In the genomic region with DNA sequence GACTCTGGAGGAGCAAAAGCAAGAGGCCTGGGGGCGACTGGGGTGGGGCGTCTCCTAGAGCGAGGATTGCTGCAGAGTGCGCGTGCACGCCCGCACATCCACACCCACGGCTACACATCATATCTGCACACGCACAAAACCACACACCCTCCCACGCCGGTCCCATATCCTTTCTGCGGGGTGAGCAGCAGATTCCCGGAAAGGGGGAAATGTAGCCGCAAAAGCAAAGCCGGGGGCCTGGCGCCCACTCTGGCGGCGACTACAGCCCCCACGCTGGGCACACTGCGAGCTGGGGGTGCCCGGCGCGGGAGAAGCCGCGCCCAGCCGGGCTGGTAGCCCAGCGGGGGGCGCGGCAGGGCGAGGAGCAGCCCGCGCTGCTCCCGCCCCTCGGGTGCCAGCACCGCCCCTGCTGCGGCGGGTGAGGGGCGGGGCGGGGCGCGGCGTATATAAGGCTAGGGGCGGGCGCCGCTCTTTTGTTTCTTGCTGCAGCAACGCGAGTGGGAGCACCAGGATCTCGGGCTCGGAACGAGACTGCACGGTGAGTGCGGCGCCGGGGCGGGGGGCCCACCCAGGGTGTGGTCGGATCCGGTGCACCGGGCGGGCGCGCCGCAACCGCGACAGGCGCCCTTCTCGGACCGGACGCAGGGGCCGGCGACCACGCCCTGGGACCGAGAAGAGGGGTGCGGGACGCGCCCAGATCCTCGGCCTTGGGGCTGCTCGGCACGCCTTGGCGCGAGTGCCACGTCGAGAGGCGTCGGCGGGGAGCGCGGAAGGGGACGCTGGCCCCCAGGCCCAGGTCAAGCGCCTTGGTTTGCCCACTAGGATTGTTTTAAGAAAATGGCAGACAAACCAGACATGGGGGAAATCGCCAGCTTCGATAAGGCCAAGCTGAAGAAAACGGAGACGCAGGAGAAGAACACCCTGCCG, we compare ENCODE assay signal across 1 cellular context.
TF ChIP-seq lines count a peak whose summit lies in the region.

A gene (plus strand): TSS at position 476 of the 927 bp plus-strand sequence.

TF ChIP-seq in HepG2, 621 proteins besides CTCF, POLR2A, EP300 and RAD21 (continued from another document and continues in another):
- TF ChIP-seq CCDC6 (CRISPR knock-in tag; IDR thresholded peaks at IDR 0.05) (peak; percentile 89), ZMYM2 (CRISPR knock-in tag; IDR thresholded peaks at IDR 0.05) (no peak), ZNF205 (CRISPR knock-in tag; IDR thresholded peaks at IDR 0.05) (peak; percentile 83), ERF (CRISPR knock-in tag; IDR thresholded peaks at IDR 0.05) (peak; percentile 94), FOXK2 (IDR thresholded peaks at IDR 0.05) (no peak), NR2F1 (CRISPR knock-in tag; IDR thresholded peaks at IDR 0.05) (no peak), ZNF383 (CRISPR knock-in tag; IDR thresholded peaks at IDR 0.05; ENCODE audit: borderline replicate concordance) (0 out of 2 replicates have a peak, but pooled peaks have one; percentile 61), HDAC2 (CRISPR knock-in tag; IDR thresholded peaks at IDR 0.05) (peak; percentile 21), ZSCAN29 (CRISPR knock-in tag; conservative IDR thresholded peaks at IDR 0.05) (no peak), NR1H2 (CRISPR knock-in tag; IDR thresholded peaks at IDR 0.05; ENCODE audit: borderline replicate concordance, low read depth) (peak; percentile 92; the same call in 1 of the 2 replicates), FIP1L1 (IDR thresholded peaks at IDR 0.05; ENCODE audit: borderline replicate concordance, insufficient read depth, low read depth, low read length) (no peak), RBM39 (IDR thresholded peaks at IDR 0.05; ENCODE audit: low read depth, low read length, poor library complexity, severe bottlenecking) (peak; percentile 80), PHF8 (CRISPR knock-in tag; IDR thresholded peaks at IDR 0.05) (peak; percentile 79), ATF7 (IDR thresholded peaks at IDR 0.05) (no peak), ATF7 (CRISPR knock-in tag; IDR thresholded peaks at IDR 0.05) (peak; percentile 80), ZKSCAN5 (CRISPR knock-in tag; IDR thresholded peaks at IDR 0.05) (no peak), ZNF616 (CRISPR knock-in tag; IDR thresholded peaks at IDR 0.05; ENCODE audit: low read depth) (no peak; the same call in 1 of the 2 replicates), POGZ (CRISPR knock-in tag; IDR thresholded peaks at IDR 0.05) (peak; percentile 68), ZMAT3 (CRISPR knock-in tag; conservative IDR thresholded peaks at IDR 0.05) (peak; percentile 65; the same call in 1 of the 2 replicates), ZNF598 (CRISPR knock-in tag; IDR thresholded peaks at IDR 0.05; ENCODE audit: borderline replicate concordance) (peak; percentile 72; the same call in 1 of the 2 replicates), JDP2 (CRISPR knock-in tag; IDR thresholded peaks at IDR 0.05; ENCODE audit: borderline replicate concordance) (no peak; the same call in 1 of the 2 replicates), NCOA5 (CRISPR knock-in tag; IDR thresholded peaks at IDR 0.05) (no peak), NAIF1 (CRISPR knock-in tag; IDR thresholded peaks at IDR 0.05; ENCODE audit: borderline replicate concordance) (no peak; the same call in 1 of the 2 replicates), ZNF333 (CRISPR knock-in tag; IDR thresholded peaks at IDR 0.05; ENCODE audit: borderline replicate concordance) (peak; percentile 55; the same call in 1 of the 2 replicates), KLF15 (CRISPR knock-in tag; IDR thresholded peaks at IDR 0.05; ENCODE audit: borderline replicate concordance) (no peak; the same call in 1 of the 2 replicates), RXRA (CRISPR knock-in tag; IDR thresholded peaks at IDR 0.05) (peak; percentile 55; the same call in 1 of the 2 replicates), ZNF709 (CRISPR knock-in tag; IDR thresholded peaks at IDR 0.05) (peak; percentile 43; the same call in 1 of the 2 replicates), TCF7L2 (IDR thresholded peaks at IDR 0.05; ENCODE audit: low read depth, low read length) (no peak), MAF1 (CRISPR knock-in tag; IDR thresholded peaks at IDR 0.05; ENCODE audit: borderline replicate concordance) (no peak), ZIK1 (CRISPR knock-in tag; IDR thresholded peaks at IDR 0.05; ENCODE audit: borderline replicate concordance, low read depth) (no peak; the same call in none of the 2 replicates), AHR (CRISPR knock-in tag; IDR thresholded peaks at IDR 0.05) (peak; percentile 82; the same call in 1 of the 2 replicates), ZSCAN21 (CRISPR knock-in tag; IDR thresholded peaks at IDR 0.05; ENCODE audit: borderline replicate concordance) (peak; percentile 93), RCOR2 (CRISPR knock-in tag; IDR thresholded peaks at IDR 0.05) (no peak), KDM4B (CRISPR knock-in tag; IDR thresholded peaks at IDR 0.05) (0 out of 2 replicates have a peak, but pooled peaks have one; percentile 65), ZSCAN9 (CRISPR knock-in tag; IDR thresholded peaks at IDR 0.05; ENCODE audit: borderline replicate concordance) (peak; percentile 77; the same call in 1 of the 2 replicates), SIN3B (IDR thresholded peaks at IDR 0.05; ENCODE audit: low read length) (no peak), POLR2G (IDR thresholded peaks at IDR 0.05; ENCODE audit: low read depth, low read length) (peak; percentile 99)
- TF ChIP-seq, protein P1, sequence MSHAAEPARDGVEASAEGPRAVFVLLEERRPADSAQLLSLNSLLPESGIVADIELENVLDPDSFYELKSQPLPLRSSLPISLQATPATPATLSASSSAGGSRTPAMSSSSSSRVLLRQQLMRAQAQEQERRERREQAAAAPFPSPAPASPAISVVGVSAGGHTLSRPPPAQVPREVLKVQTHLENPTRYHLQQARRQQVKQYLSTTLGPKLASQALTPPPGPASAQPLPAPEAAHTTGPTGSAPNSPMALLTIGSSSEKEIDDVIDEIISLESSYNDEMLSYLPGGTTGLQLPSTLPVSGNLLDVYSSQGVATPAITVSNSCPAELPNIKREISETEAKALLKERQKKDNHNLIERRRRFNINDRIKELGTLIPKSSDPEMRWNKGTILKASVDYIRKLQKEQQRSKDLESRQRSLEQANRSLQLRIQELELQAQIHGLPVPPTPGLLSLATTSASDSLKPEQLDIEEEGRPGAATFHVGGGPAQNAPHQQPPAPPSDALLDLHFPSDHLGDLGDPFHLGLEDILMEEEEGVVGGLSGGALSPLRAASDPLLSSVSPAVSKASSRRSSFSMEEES (CRISPR knock-in tag; IDR thresholded peaks at IDR 0.05): no peak
- TF ChIP-seq, protein P2, sequence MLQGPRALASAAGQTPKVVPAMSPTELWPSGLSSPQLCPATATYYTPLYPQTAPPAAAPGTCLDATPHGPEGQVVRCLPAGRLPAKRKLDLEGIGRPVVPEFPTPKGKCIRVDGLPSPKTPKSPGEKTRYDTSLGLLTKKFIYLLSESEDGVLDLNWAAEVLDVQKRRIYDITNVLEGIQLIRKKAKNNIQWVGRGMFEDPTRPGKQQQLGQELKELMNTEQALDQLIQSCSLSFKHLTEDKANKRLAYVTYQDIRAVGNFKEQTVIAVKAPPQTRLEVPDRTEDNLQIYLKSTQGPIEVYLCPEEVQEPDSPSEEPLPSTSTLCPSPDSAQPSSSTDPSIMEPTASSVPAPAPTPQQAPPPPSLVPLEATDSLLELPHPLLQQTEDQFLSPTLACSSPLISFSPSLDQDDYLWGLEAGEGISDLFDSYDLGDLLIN (CRISPR knock-in tag; IDR thresholded peaks at IDR 0.05; ENCODE audit: borderline replicate concordance): peak; percentile 93; the same call in 1 of the 2 replicates
- TF ChIP-seq, protein P3, sequence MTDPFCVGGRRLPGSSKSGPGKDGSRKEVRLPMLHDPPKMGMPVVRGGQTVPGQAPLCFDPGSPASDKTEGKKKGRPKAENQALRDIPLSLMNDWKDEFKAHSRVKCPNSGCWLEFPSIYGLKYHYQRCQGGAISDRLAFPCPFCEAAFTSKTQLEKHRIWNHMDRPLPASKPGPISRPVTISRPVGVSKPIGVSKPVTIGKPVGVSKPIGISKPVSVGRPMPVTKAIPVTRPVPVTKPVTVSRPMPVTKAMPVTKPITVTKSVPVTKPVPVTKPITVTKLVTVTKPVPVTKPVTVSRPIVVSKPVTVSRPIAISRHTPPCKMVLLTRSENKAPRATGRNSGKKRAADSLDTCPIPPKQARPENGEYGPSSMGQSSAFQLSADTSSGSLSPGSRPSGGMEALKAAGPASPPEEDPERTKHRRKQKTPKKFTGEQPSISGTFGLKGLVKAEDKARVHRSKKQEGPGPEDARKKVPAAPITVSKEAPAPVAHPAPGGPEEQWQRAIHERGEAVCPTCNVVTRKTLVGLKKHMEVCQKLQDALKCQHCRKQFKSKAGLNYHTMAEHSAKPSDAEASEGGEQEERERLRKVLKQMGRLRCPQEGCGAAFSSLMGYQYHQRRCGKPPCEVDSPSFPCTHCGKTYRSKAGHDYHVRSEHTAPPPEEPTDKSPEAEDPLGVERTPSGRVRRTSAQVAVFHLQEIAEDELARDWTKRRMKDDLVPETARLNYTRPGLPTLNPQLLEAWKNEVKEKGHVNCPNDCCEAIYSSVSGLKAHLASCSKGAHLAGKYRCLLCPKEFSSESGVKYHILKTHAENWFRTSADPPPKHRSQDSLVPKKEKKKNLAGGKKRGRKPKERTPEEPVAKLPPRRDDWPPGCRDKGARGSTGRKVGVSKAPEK (CRISPR knock-in tag; IDR thresholded peaks at IDR 0.05; ENCODE audit: borderline replicate concordance): no peak
- TF ChIP-seq, protein P4, sequence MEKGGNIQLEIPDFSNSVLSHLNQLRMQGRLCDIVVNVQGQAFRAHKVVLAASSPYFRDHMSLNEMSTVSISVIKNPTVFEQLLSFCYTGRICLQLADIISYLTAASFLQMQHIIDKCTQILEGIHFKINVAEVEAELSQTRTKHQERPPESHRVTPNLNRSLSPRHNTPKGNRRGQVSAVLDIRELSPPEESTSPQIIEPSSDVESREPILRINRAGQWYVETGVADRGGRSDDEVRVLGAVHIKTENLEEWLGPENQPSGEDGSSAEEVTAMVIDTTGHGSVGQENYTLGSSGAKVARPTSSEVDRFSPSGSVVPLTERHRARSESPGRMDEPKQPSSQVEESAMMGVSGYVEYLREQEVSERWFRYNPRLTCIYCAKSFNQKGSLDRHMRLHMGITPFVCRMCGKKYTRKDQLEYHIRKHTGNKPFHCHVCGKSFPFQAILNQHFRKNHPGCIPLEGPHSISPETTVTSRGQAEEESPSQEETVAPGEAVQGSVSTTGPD (CRISPR knock-in tag; IDR thresholded peaks at IDR 0.05): no peak; the same call in 1 of the 2 replicates
- TF ChIP-seq, protein P5, sequence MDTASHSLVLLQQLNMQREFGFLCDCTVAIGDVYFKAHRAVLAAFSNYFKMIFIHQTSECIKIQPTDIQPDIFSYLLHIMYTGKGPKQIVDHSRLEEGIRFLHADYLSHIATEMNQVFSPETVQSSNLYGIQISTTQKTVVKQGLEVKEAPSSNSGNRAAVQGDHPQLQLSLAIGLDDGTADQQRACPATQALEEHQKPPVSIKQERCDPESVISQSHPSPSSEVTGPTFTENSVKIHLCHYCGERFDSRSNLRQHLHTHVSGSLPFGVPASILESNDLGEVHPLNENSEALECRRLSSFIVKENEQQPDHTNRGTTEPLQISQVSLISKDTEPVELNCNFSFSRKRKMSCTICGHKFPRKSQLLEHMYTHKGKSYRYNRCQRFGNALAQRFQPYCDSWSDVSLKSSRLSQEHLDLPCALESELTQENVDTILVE (CRISPR knock-in tag; IDR thresholded peaks at IDR 0.05): peak; percentile 73; the same call in 1 of the 2 replicates
- TF ChIP-seq, protein P6, sequence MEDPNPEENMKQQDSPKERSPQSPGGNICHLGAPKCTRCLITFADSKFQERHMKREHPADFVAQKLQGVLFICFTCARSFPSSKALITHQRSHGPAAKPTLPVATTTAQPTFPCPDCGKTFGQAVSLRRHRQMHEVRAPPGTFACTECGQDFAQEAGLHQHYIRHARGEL (CRISPR knock-in tag; IDR thresholded peaks at IDR 0.05): no peak
- TF ChIP-seq, protein P7, sequence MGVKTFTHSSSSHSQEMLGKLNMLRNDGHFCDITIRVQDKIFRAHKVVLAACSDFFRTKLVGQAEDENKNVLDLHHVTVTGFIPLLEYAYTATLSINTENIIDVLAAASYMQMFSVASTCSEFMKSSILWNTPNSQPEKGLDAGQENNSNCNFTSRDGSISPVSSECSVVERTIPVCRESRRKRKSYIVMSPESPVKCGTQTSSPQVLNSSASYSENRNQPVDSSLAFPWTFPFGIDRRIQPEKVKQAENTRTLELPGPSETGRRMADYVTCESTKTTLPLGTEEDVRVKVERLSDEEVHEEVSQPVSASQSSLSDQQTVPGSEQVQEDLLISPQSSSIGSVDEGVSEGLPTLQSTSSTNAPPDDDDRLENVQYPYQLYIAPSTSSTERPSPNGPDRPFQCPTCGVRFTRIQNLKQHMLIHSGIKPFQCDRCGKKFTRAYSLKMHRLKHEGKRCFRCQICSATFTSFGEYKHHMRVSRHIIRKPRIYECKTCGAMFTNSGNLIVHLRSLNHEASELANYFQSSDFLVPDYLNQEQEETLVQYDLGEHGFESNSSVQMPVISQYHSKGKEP (CRISPR knock-in tag; IDR thresholded peaks at IDR 0.05): peak; percentile 83
- TF ChIP-seq, protein P8, sequence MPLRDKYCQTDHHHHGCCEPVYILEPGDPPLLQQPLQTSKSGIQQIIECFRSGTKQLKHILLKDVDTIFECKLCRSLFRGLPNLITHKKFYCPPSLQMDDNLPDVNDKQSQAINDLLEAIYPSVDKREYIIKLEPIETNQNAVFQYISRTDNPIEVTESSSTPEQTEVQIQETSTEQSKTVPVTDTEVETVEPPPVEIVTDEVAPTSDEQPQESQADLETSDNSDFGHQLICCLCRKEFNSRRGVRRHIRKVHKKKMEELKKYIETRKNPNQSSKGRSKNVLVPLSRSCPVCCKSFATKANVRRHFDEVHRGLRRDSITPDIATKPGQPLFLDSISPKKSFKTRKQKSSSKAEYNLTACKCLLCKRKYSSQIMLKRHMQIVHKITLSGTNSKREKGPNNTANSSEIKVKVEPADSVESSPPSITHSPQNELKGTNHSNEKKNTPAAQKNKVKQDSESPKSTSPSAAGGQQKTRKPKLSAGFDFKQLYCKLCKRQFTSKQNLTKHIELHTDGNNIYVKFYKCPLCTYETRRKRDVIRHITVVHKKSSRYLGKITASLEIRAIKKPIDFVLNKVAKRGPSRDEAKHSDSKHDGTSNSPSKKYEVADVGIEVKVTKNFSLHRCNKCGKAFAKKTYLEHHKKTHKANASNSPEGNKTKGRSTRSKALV (CRISPR knock-in tag; IDR thresholded peaks at IDR 0.05): peak; percentile 69
- TF ChIP-seq, protein P9, sequence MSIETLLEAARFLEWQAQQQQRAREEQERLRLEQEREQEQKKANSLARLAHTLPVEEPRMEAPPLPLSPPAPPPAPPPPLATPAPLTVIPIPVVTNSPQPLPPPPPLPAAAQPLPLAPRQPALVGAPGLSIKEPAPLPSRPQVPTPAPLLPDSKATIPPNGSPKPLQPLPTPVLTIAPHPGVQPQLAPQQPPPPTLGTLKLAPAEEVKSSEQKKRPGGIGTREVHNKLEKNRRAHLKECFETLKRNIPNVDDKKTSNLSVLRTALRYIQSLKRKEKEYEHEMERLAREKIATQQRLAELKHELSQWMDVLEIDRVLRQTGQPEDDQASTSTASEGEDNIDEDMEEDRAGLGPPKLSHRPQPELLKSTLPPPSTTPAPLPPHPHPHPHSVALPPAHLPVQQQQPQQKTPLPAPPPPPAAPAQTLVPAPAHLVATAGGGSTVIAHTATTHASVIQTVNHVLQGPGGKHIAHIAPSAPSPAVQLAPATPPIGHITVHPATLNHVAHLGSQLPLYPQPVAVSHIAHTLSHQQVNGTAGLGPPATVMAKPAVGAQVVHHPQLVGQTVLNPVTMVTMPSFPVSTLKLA (IDR thresholded peaks at IDR 0.05): no peak
- TF ChIP-seq, protein P10, sequence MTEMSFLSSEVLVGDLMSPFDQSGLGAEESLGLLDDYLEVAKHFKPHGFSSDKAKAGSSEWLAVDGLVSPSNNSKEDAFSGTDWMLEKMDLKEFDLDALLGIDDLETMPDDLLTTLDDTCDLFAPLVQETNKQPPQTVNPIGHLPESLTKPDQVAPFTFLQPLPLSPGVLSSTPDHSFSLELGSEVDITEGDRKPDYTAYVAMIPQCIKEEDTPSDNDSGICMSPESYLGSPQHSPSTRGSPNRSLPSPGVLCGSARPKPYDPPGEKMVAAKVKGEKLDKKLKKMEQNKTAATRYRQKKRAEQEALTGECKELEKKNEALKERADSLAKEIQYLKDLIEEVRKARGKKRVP (CRISPR knock-in tag; IDR thresholded peaks at IDR 0.05): peak in 1 of 2 experiments; percentile 85; a peak in 2 of 4 replicates
